In genomic region chr4:2183394-2183793, GRCh38 we compare ENCODE assay signal across 22 cellular contexts.
"Had no signal": no experiment of that assay in that cellular context is flagged by ENCODE, and none has a peak within 500 bp of the region (broad histone marks: within the 10 kb centered on the region; RNA-seq: fewer than 3 reads in every experiment).

No MANE protein-coding gene starts in this region.

- H3K36me3 ChIP-seq: colonic mucosa, left lung, lower lobe of right lung, right atrium auricular region, transverse colon, WERI-Rb-1 had no signal

- H3K27ac ChIP-seq: colonic mucosa, heart right ventricle, left lung, lower lobe of right lung, parathyroid adenoma, right atrium auricular region, testis, transverse colon, WERI-Rb-1 had no signal

- H3K9ac ChIP-seq: parathyroid adenoma had no signal

- ATAC-seq: activated CD4-positive, CD25-positive, alpha-beta regulatory T cell treated with anti-CD3 and anti-CD28 coated beads, Interleukin-2, amount 50 U/mL, for 24 hours; activated T-cell treated with anti-CD3 and anti-CD28 coated beads, Interleukin-2, amount 50 U/mL, for 4 hours; activated T-helper 17 cell treated with anti-CD3 and anti-CD28 coated beads, Interleukin-2, amount 50 U/mL, for 72 hours; heart right ventricle; left lung; lower lobe of right lung; naive thymus-derived CD8-positive, alpha-beta T cell; stimulated activated naive CD8-positive, alpha-beta T cell treated with anti-CD3 and anti-CD28 coated beads, Interleukin-15, Interleukin-2, amounts not matched to agents 100 U/mL and 50 U/mL, for 24 hours had no signal

- H3K4me3 ChIP-seq: colonic mucosa, heart right ventricle, left lung, lower lobe of right lung, right atrium auricular region, testis, transverse colon had no signal

- H3K9me3 ChIP-seq: colonic mucosa, testis, transverse colon had no signal

- DNase-seq: activated CD4-positive, alpha-beta memory T cell treated with anti-CD3 and anti-CD28 coated beads, Interleukin-2, amount 10 ng/mL, durations not matched to agents 7 days and 5 days; activated CD4-positive, alpha-beta T cell treated with anti-CD3 and anti-CD28 coated beads for 48 hours; activated gamma-delta T cell treated with Interleukin-2 at 50 U/mL for 16 hours; activated naive CD4-positive, alpha-beta T cell treated with anti-CD3 and anti-CD28 coated beads, Interleukin-2, amount 50 U/mL, for 16 hours; activated T-cell treated with anti-CD3 and anti-CD28 coated beads, Interleukin-2, amount 50 U/mL, for 4 hours; colonic mucosa; effector CD8-positive, alpha-beta T cell; foreskin melanocyte; heart right ventricle; left lung; lower lobe of right lung; naive thymus-derived CD8-positive, alpha-beta T cell; nucleus accumbens; stimulated activated CD4-positive, alpha-beta T cell treated with anti-CD3 and anti-CD28 coated beads, Interleukin-2, amount 100 ng/mL, for 48 hours; stimulated activated naive CD8-positive, alpha-beta T cell treated with anti-CD3 and anti-CD28 coated beads, Interleukin-15, Interleukin-2, amounts not matched to agents 100 U/mL and 50 U/mL, for 24 hours; testis; transverse colon; WERI-Rb-1 had no signal

- H3K4me1 ChIP-seq: colonic mucosa, heart right ventricle, left lung, lower lobe of right lung, parathyroid adenoma, right atrium auricular region, testis had no signal

- H2AFZ ChIP-seq: parathyroid adenoma had no signal

- H3K27me3 ChIP-seq: colonic mucosa, heart right ventricle, left lung, right atrium auricular region, testis, transverse colon had no signal
